8 cellular contexts compared by ENCODE assay signal in the genomic region with DNA sequence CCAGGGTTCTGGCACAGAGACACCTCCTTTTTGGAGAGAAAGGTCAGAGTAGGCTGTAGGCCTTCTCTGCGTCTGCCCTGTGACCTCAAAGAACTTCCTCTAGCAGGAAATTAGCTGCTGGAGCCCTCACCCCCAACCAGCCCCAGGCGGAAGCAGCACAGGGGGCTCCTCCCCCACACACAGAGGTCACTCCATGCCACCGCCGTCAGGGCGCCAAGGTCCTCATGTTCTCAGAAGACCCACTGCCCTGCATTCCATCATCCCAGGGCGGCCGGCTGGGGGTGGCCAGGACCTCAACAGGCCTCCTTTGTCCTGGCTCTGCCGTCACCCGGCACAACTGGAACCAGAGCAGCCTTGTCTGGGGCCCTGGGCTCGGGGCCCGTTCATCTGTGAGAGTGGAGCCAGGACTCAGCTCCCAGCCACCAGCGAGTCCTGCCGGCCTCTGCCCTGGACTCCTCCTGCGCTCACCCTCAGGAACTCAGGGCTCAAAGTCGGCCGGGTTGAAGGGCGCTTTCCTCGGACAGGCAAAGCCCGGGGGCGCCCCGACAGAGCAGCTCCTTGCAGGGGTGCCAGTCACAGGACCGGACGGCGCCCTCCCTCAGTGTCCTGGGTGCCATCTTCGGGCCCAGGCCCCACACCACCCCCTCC. TPM values are rescaled to one million over a fixed set of nuclear protein-coding genes. Genes with fewer than 3 reads are reported as not detected.
DNase-seq lines count a peak whose midpoint lies in the region; ATAC-seq and TF ChIP-seq lines count a peak whose summit lies in the region.

No MANE protein-coding gene starts in this region.

- TF ChIP-seq CTCF in WERI-Rb-1 (IDR thresholded peaks at IDR 0.05; ENCODE audit: low read depth, low read length) = no peak
- no peak for TF ChIP-seq CTCF in stomach (IDR thresholded peaks at IDR 0.05)

- H3K4me1 ChIP-seq in duodenal mucosa (ENCODE audit: control insufficient read depth in 1 of 2, insufficient read depth in 2 of 2, low read length in 2 of 2) (peaks cover 30 to 66% of the 10 kb centered on the region in 2 donors), stomach (peaks cover 55 to 89% (median 71%) of the 10 kb centered on the region in 4 donors)

- peak; percentile 20 for ATAC-seq in memory B cell (ENCODE audit: low read depth)
- ATAC-seq in HG03159 (IDR thresholded peaks at IDR 0.05; ENCODE audit: unreplicated experiment) = no peak

- intact Hi-C loops in stomach (cut with DNase I; ENCODE audit: low total_unique reads) = no loop called here

- 13 to 39% (median 19%) methylated on average over 5 to 25 of the region's 25 CpGs for WGBS in stomach, 5 donors

- peak overlapping the region; percentile 94 for H3K4me3 Mint-ChIP-seq in memory B cell

- peaks cover 28% of the 10 kb centered on the region for H3K36me3 Mint-ChIP-seq in memory B cell

- H3K9me3 ChIP-seq in WERI-Rb-1 (ENCODE audit: severe bottlenecking) (no peaks in the 10 kb centered on the region), duodenal mucosa (ENCODE audit: control insufficient read depth in 1 of 2, low read length in 2 of 2) (no peaks in the 10 kb centered on the region), stomach (no peaks in the 10 kb centered on the region)

- H3K27ac Mint-ChIP-seq in memory B cell = peak overlapping the region; percentile 89

- DNase-seq in SIG-M5 treated with dmso at 0.1 percent for 504 hours (lab: John Stamatoyannopoulos, UW; ENCODE audit: unreplicated experiment) (peak; percentile 74), SIG-M5 (lab: John Stamatoyannopoulos, UW) (no peak), WERI-Rb-1 (no peak), memory B cell (ENCODE audit: low spot score in 2 of 2) (peak in 1 of 2 donors; percentile 56), stomach (peak; percentile 57), NCI-H345 treated with DMSO at 0.1 percent for 48 hours (lab: John Stamatoyannopoulos, UW; ENCODE audit: unreplicated experiment) (no peak)

- H3K27me3 ChIP-seq in WERI-Rb-1 (ENCODE audit: insufficient read depth, low read depth, severe bottlenecking) = peaks cover 2% of the 10 kb centered on the region
- no peaks in the 10 kb centered on the region for H3K27me3 ChIP-seq in duodenal mucosa (ENCODE audit: control insufficient read depth in 1 of 2, insufficient read depth in 2 of 2, low read length in 2 of 2)
- peaks cover 0 to 44% (median 5%) of the 10 kb centered on the region in 3 donors for H3K27me3 ChIP-seq in stomach

- H3K27ac ChIP-seq in WERI-Rb-1 (no peak overlapping the region), duodenal mucosa (ENCODE audit: low read depth, low read length) (peak overlapping the region; percentile 80), stomach (peak overlapping the region; percentile 63 to 91 (median 83))

- H3K4me3 ChIP-seq in WERI-Rb-1 (ENCODE audit: low read depth, low read length) = peak overlapping the region; percentile 94
- H3K4me3 ChIP-seq in duodenal mucosa (ENCODE audit: low read depth in 1 of 2, low read length in 2 of 2) = peak overlapping the region; percentile 79 to 85
- peak overlapping the region; percentile 68 to 88 (median 72) for H3K4me3 ChIP-seq in stomach

- TF ChIP-seq POLR2A in stomach (IDR thresholded peaks at IDR 0.05) = no peak

- peaks cover 4% of the 10 kb centered on the region; the same call in 1 of the 2 replicates for H3K36me3 ChIP-seq in WERI-Rb-1
- peaks cover 0 to 17% of the 10 kb centered on the region in 2 donors for H3K36me3 ChIP-seq in duodenal mucosa (ENCODE audit: control insufficient read depth in 1 of 2, insufficient read depth in 2 of 2, low read length in 2 of 2)
- H3K36me3 ChIP-seq in stomach = peaks cover 4 to 39% (median 26%) of the 10 kb centered on the region in 4 donors

- no peak for TF ChIP-seq EP300 in stomach (IDR thresholded peaks at IDR 0.05)

- H3K4me1 Mint-ChIP-seq in memory B cell = peaks cover 58% of the 10 kb centered on the region

- peak overlapping the region; percentile 79 to 84 for H3K9ac ChIP-seq in duodenal mucosa (ENCODE audit: low read depth in 1 of 2, low read length in 2 of 2)

- H3K9me3 Mint-ChIP-seq in memory B cell = no peaks in the 10 kb centered on the region

- no peaks in the 10 kb centered on the region for H3K27me3 Mint-ChIP-seq in memory B cell

RNA-seq across cellular contexts. Expression of gene TMC6, which starts 1.2 kb away (rescaled TPM):
- 100 to 1,000 TPM in 1 of 5 donors, 10 to 100 TPM in 4; 29.9 to 223 (median 46.1) TPM for total RNA-seq in stomach
- polyA plus RNA-seq in stomach = 10 to 100 TPM in 2 of 3 donors, 1 to 10 TPM in 1; 9.2 to 43.5 (median 17.9) TPM

RNA-seq across cellular contexts. Expression of gene TMC8, which starts 3.2 kb away (rescaled TPM):
- total RNA-seq in stomach = 10 to 100 TPM in 2 of 5 donors, 1 to 10 TPM in 3; 4.1 to 19.8 (median 7.8) TPM
- 1 to 10 TPM; 1.6 to 3.3 (median 2.4) TPM for polyA plus RNA-seq in stomach

RNA-seq across cellular contexts. Expression of gene C17orf99, which starts 18.8 kb away (rescaled TPM):
- total RNA-seq in stomach = not detected
- polyA plus RNA-seq in stomach = under 1 TPM in 1 of 3 donors, not detected in 2; 0.08 TPM

RNA-seq across cellular contexts. Expression of gene SYNGR2, which starts 41.0 kb away (rescaled TPM):
- 100 to 1,000 TPM in 1 of 5 donors, 10 to 100 TPM in 4; 28.6 to 219 (median 44.9) TPM for total RNA-seq in stomach
- polyA plus RNA-seq in stomach = 100 to 1,000 TPM in 1 of 3 donors, 10 to 100 TPM in 2; 36.0 to 151 (median 71.7) TPM

RNA-seq across cellular contexts. Expression of gene TK1, which starts 59.5 kb away (rescaled TPM):
- total RNA-seq in stomach = 10 to 100 TPM in 4 of 5 donors, 1 to 10 TPM in 1; 4.5 to 35.6 (median 17.8) TPM
- polyA plus RNA-seq in stomach = 10 to 100 TPM in 2 of 3 donors, 1 to 10 TPM in 1; 8.7 to 38.1 (median 17.7) TPM

Comparison
In these comparisons a context has a peak if more than half of its experiments do, and no peak if none do; other contexts are left out.
1. DNase-seq: peak in SIG-M5 treated with dmso at 0.1 percent for 504 hours (single experiment) and stomach (single experiment); none in SIG-M5 (single experiment), WERI-Rb-1 (single experiment) and NCI-H345 treated with DMSO at 0.1 percent for 48 hours (single experiment).
2. Peak in every context shown above with its lines, with median percentiles within 50 percentile points of each other: H3K4me3 ChIP-seq.